ENCODE assay signal across 12 cellular contexts in genomic region chr11:35089724-35090505, GRCh38.
DNase-seq lines count a peak whose midpoint lies in the region; ATAC-seq lines count a peak whose summit lies in the region.
"Had no signal": no experiment of that assay in that cellular context is flagged by ENCODE, and none has a peak within 500 bp of the region (broad histone marks: within the 10 kb centered on the region; RNA-seq: fewer than 3 reads in every experiment).

No MANE protein-coding gene starts in this region.

- DNase-seq in SW 1271 (lab: John Stamatoyannopoulos, UW) (no peak), NCI-H1092 (lab: John Stamatoyannopoulos, UW) (no peak)
- no peak for DNase-seq in activated CD4-positive, alpha-beta T cell treated with anti-CD3 and anti-CD28 coated beads for 4 hours
- DNase-seq: activated CD4-positive, alpha-beta T cell treated with anti-CD3 and anti-CD28 coated beads for 48 hours; heart left ventricle; NCI-H1417; stimulated activated CD8-positive, alpha-beta memory T cell treated with anti-CD3 and anti-CD28 coated beads, Interleukin-4, amount 100 ng/mL, for 48 hours had no signal

- peaks cover 3% of the 10 kb centered on the region for H3K9me3 Mint-ChIP-seq in stimulated activated memory B cell treated with anti-CD40 and anti-IgM and Interleukin-4, amounts not matched to agents 10 μg/mL and 1 μg/mL and 100 μg/mL, for 72 hours

- H3K27me3 Mint-ChIP-seq in stimulated activated memory B cell treated with anti-CD40 and anti-IgM and Interleukin-4, amounts not matched to agents 10 μg/mL and 1 μg/mL and 100 μg/mL, for 72 hours = no peaks in the 10 kb centered on the region
- H3K27me3 Mint-ChIP-seq: activated naive CD8-positive, alpha-beta T cell had no signal

- H3K4me3 Mint-ChIP-seq in stimulated activated memory B cell treated with anti-CD40 and anti-IgM and Interleukin-4, amounts not matched to agents 10 μg/mL and 1 μg/mL and 100 μg/mL, for 72 hours = peak overlapping the region; percentile 42
- H3K4me3 Mint-ChIP-seq: activated naive CD8-positive, alpha-beta T cell had no signal

- ATAC-seq in GM18907 (IDR thresholded peaks at IDR 0.05; ENCODE audit: unreplicated experiment) (peak; percentile 80), GM21786 (IDR thresholded peaks at IDR 0.05; ENCODE audit: unreplicated experiment) (peak; percentile 79), HG03460 (IDR thresholded peaks at IDR 0.05; ENCODE audit: unreplicated experiment) (peak; percentile 64)
- ATAC-seq in stimulated activated memory B cell treated with anti-CD40 and anti-IgM and Interleukin-4, amounts not matched to agents 10 μg/mL and 1 μg/mL and 100 μg/mL, for 72 hours = peak; percentile 91
- ATAC-seq: heart left ventricle had no signal

- peak overlapping the region; percentile 91 for H3K27ac Mint-ChIP-seq in stimulated activated memory B cell treated with anti-CD40 and anti-IgM and Interleukin-4, amounts not matched to agents 10 μg/mL and 1 μg/mL and 100 μg/mL, for 72 hours
- H3K27ac Mint-ChIP-seq: activated naive CD8-positive, alpha-beta T cell had no signal

- peaks cover 6% of the 10 kb centered on the region for H3K36me3 Mint-ChIP-seq in stimulated activated memory B cell treated with anti-CD40 and anti-IgM and Interleukin-4, amounts not matched to agents 10 μg/mL and 1 μg/mL and 100 μg/mL, for 72 hours
- H3K36me3 Mint-ChIP-seq: activated naive CD8-positive, alpha-beta T cell had no signal

- peaks cover 64% of the 10 kb centered on the region for H3K4me1 Mint-ChIP-seq in stimulated activated memory B cell treated with anti-CD40 and anti-IgM and Interleukin-4, amounts not matched to agents 10 μg/mL and 1 μg/mL and 100 μg/mL, for 72 hours
